In genomic region chr12:46266869-46267617, GRCh38 we compare ENCODE assay signal across 8 cellular contexts. TPM values are rescaled to one million over a fixed set of nuclear protein-coding genes. Genes with fewer than 3 reads are reported as not detected.
DNase-seq lines count a peak whose midpoint lies in the region; ATAC-seq and TF ChIP-seq lines count a peak whose summit lies in the region.

No MANE protein-coding gene starts in this region.

- H3K4me2 ChIP-seq in DOHH2 (ENCODE audit: low read length), result peak overlapping the region; percentile 91

- H3K36me3 ChIP-seq in DOHH2 (ENCODE audit: control insufficient read depth, low read length), result peaks cover 73% of the 10 kb centered on the region

- no peaks in the 10 kb centered on the region for H3K9me3 ChIP-seq in DOHH2 (ENCODE audit: control insufficient read depth, insufficient read depth, low read length)

- H3K79me2 ChIP-seq in DOHH2 (ENCODE audit: control insufficient read depth, low read length), result peaks cover 100% of the 10 kb centered on the region

- ATAC-seq in HG03025 (IDR thresholded peaks at IDR 0.05; ENCODE audit: low FRiP score, unreplicated experiment) (no peak), HG02571 (IDR thresholded peaks at IDR 0.05; ENCODE audit: unreplicated experiment) (no peak)

- no peaks in the 10 kb centered on the region for H3K9me2 ChIP-seq in DOHH2 (replicated peaks; ENCODE audit: control insufficient read depth, low read length)

- H3K27ac ChIP-seq in DOHH2 (ENCODE audit: low read depth, low read length), result peak overlapping the region; percentile 94
- H3K27ac ChIP-seq in layer of hippocampus (ENCODE audit: low read depth, low read length), result peak overlapping the region; percentile 18

- peak; percentile 79 for DNase-seq in NAMALWA (ENCODE audit: low spot score)
- peak; percentile 53 for DNase-seq in activated CD4-positive, CD25-positive, alpha-beta regulatory T cell treated with anti-CD3 and anti-CD28 coated beads, Interleukin-2, amount 50 U/mL, for 72 hours
- peak; percentile 57 for DNase-seq in cerebellum (ENCODE audit: low spot score)
- peak; percentile 18 to 39 (median 31) for DNase-seq in stimulated activated CD4-positive, alpha-beta T cell treated with anti-CD3 and anti-CD28 coated beads, Interleukin-1b, Interleukin-23, amount 100 ng/mL, for 24 hours (ENCODE audit: low read depth in 4 of 4, low spot score in 1 of 4)

- peaks cover 38% of the 10 kb centered on the region for H4K20me1 ChIP-seq in DOHH2 (ENCODE audit: control insufficient read depth, insufficient read depth, low read depth, low read length)

- H3F3A ChIP-seq in DOHH2 (ENCODE audit: control insufficient read depth, insufficient read depth), result peaks cover 11% of the 10 kb centered on the region; the same call in 1 of the 2 replicates

- no peak for TF ChIP-seq CTCF in DOHH2 (IDR thresholded peaks at IDR 0.05; ENCODE audit: low read depth, low read length, poor library complexity, severe bottlenecking)

- peak overlapping the region; percentile 96 for H3K4me3 ChIP-seq in DOHH2 (ENCODE audit: low read length)

- H3K4me1 ChIP-seq in DOHH2 (ENCODE audit: control insufficient read depth, low read length), result peaks cover 58% of the 10 kb centered on the region

- H3K27me3 ChIP-seq in DOHH2 (ENCODE audit: control insufficient read depth, low read length), result no peaks in the 10 kb centered on the region
- no peaks in the 10 kb centered on the region for H3K27me3 ChIP-seq in layer of hippocampus (ENCODE audit: control insufficient read depth, insufficient read depth, low read length)

RNA-seq across cellular contexts. Expression of gene SLC38A1, which starts 1.8 kb away (rescaled TPM):
- 198 TPM for total RNA-seq in cerebellum
